ENCODE assay signal across 22 cellular contexts in the genomic region with DNA sequence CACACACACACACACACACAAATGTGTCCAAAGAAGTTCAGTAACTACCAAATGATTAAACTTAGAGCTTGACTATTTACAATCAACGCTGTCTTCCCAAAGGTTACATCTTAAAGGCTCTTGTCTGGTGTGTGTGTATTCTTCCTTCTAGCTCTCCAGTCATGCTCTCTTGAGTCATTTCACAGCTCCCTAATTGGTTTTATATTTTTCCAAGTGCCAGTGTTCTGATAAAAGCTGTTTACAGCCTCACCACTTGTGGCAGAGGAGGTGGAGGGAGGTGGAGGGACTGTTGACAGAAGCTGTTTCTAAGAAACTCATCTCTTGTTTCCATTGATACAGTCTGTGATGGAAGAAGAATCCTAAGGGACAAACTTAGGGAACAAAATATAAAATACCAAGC.
A peak's percentile ranks its signal among the peaks of the same experiment; 100 is the strongest.
DNase-seq lines count a peak whose midpoint lies in the region; TF ChIP-seq lines count a peak whose summit lies in the region.
"Had no signal": no experiment of that assay in that cellular context is flagged by ENCODE, and none has a peak within 500 bp of the region (broad histone marks: within the 10 kb centered on the region; RNA-seq: fewer than 3 reads in every experiment).

No MANE protein-coding gene starts in this region.

- TF ChIP-seq CTCF in stomach (IDR thresholded peaks at IDR 0.05) (no peak), ascending aorta (IDR thresholded peaks at IDR 0.05) (no peak)

- H3K4me1 ChIP-seq in iPS-20b (ENCODE audit: insufficient read depth, low read length) (peaks cover 28% of the 10 kb centered on the region), stomach (peaks cover 0 to 27% (median 17%) of the 10 kb centered on the region in 4 donors), ascending aorta (peaks cover 0 to 3% of the 10 kb centered on the region in 2 donors)
- H3K4me1 ChIP-seq: Caco-2, Peyer's patch had no signal

- TF ChIP-seq EP300 in stomach (IDR thresholded peaks at IDR 0.05), result no peak

- H3K9ac ChIP-seq in iPS-20b (ENCODE audit: low read depth, low read length), result peak overlapping the region; percentile 58; the same call in 1 of the 2 replicates
- H3K9ac ChIP-seq: GM23248 had no signal

- H3K9me3 ChIP-seq in iPS-20b (ENCODE audit: insufficient read depth, low read depth, low read length) (no peaks in the 10 kb centered on the region), stomach (no peaks in the 10 kb centered on the region), ascending aorta (no peaks in the 10 kb centered on the region)
- H3K9me3 ChIP-seq: Caco-2, Peyer's patch, tibial nerve had no signal

- H3K27ac ChIP-seq in iPS-20b (ENCODE audit: low read length) (peak overlapping the region; percentile 73), stomach (peak overlapping the region in 4 of 5 donors; percentile 69 to 84 (median 78)), ascending aorta (no peak overlapping the region)
- H3K27ac ChIP-seq: GM23248, hepatocyte, Peyer's patch, tibial nerve had no signal

- H3K27me3 ChIP-seq in iPS-20b (ENCODE audit: insufficient read depth, low read length) (no peaks in the 10 kb centered on the region), stomach (no peaks in the 10 kb centered on the region), ascending aorta (no peaks in the 10 kb centered on the region)
- H3K27me3 ChIP-seq: foreskin keratinocyte, hepatocyte, Peyer's patch had no signal

- H3K36me3 ChIP-seq in iPS-20b (ENCODE audit: insufficient read depth, low read depth, low read length) (no peaks in the 10 kb centered on the region), stomach (no peaks in the 10 kb centered on the region), ascending aorta (no peaks in the 10 kb centered on the region)
- H3K36me3 ChIP-seq: Peyer's patch, tibial nerve had no signal

- intact Hi-C loops in stomach (cut with DNase I; ENCODE audit: low total_unique reads), result no loop called here
- intact Hi-C loops in ascending aorta (cut with DNase I), result no loop called here

- H3K4me3 ChIP-seq in iPS-20b (ENCODE audit: low read length), result no peak overlapping the region
- no peak overlapping the region for H3K4me3 ChIP-seq in stomach
- H3K4me3 ChIP-seq in ascending aorta, result no peak overlapping the region
- H3K4me3 ChIP-seq: GM23248, hepatocyte, Peyer's patch, tibial nerve had no signal

- 79 to 96% (median 89%) methylated on average over 1 of the region's 1 CpG for WGBS in stomach, 5 donors

- DNase-seq in NCI-H2107 treated with DMSO at 0.1 percent for 48 hours (lab: John Stamatoyannopoulos, UW; ENCODE audit: unreplicated experiment) (peak; percentile 31), NCI-H2107 (lab: John Stamatoyannopoulos, UW) (no peak), NCI-H2171 (lab: John Stamatoyannopoulos, UW) (peak; percentile 55), stomach (no peak), NCI-H526 (lab: John Stamatoyannopoulos, UW) (no peak), ascending aorta (ENCODE audit: low spot score in 2 of 2) (no peak), CD1c-positive myeloid dendritic cell (ENCODE audit: extremely low spot score) (no peak)
- DNase-seq: 8988T; activated CD4-positive, alpha-beta T cell treated with anti-CD3 and anti-CD28 coated beads for 36 hours; activated naive CD4-positive, alpha-beta T cell treated with anti-CD3 and anti-CD28 coated beads, Interleukin-2, amount 50 U/mL, for 16 hours; AML-193; Caco-2; effector CD4-positive, alpha-beta T cell; foreskin keratinocyte; GM23248; nucleus accumbens; Peyer's patch; stimulated activated CD4-positive, alpha-beta T cell treated with anti-CD3 and anti-CD28 coated beads, Interleukin-4, amount 100 ng/mL, for 24 hours; T-cell had no signal

- no peak for TF ChIP-seq POLR2A in stomach (IDR thresholded peaks at IDR 0.05)

Comparison
In these comparisons a context has a peak if more than half of its experiments do, and no peak if none do; other contexts are left out.
1. DNase-seq: peak in NCI-H2107 treated with DMSO at 0.1 percent for 48 hours (single experiment) and NCI-H2171 (single experiment); none in NCI-H2107 (single experiment), stomach (single experiment), NCI-H526 (0 of 2), ascending aorta (0 of 2) and CD1c-positive myeloid dendritic cell (single experiment).
2. H3K27ac ChIP-seq: peak in iPS-20b (single experiment) and stomach (4 of 5); none in ascending aorta (0 of 2).